9 cellular contexts compared by ENCODE assay signal in genomic region chr3:128054363-128054762, GRCh38. TPM values are rescaled to one million over a fixed set of nuclear protein-coding genes. Genes with fewer than 3 reads are reported as not detected.
A peak's percentile ranks its signal among the peaks of the same experiment; 100 is the strongest.
DNase-seq lines count a peak whose midpoint lies in the region; ATAC-seq, FAIRE-seq and TF ChIP-seq lines count a peak whose summit lies in the region.
"Had no signal": no experiment of that assay in that cellular context is flagged by ENCODE, and none has a peak within 500 bp of the region (broad histone marks: within the 10 kb centered on the region; RNA-seq: fewer than 3 reads in every experiment).

No MANE protein-coding gene starts in this region.

- peak overlapping the region in 5 of 12 donors; percentile 7 to 95 (median 94) for H3K27ac ChIP-seq in heart left ventricle
- H3K27ac ChIP-seq in kidney (ENCODE audit: low read depth in 2 of 2, low read length in 2 of 2): no peak overlapping the region
- no peak overlapping the region for H3K27ac ChIP-seq in thoracic aorta

- H3K27ac Mint-ChIP-seq in activated naive CD8-positive, alpha-beta T cell treated with anti-CD3 and anti-CD28 coated beads, Interleukin-2, amount 10 ng/mL, durations not matched to agents 7 days and 5 days: peak overlapping the region; percentile 50

- peak overlapping the region in 1 of 2 donors; percentile 68 for H3K9ac ChIP-seq in kidney (ENCODE audit: low read length in 2 of 2)

- ATAC-seq in heart left ventricle: no peak
- no peak for ATAC-seq in Right ventricle myocardium superior (ENCODE audit: poor library complexity)
- ATAC-seq in activated naive CD8-positive, alpha-beta T cell treated with anti-CD3 and anti-CD28 coated beads, Interleukin-2, amount 10 ng/mL, durations not matched to agents 7 days and 5 days (ENCODE audit: low read depth): no peak
- ATAC-seq in thoracic aorta (ENCODE audit: insufficient number of reproducible peaks, low FRiP score, low read depth): no peak

- H3K4me3 ChIP-seq in heart left ventricle (peak overlapping the region in 9 of 12 donors; percentile 72 to 99 (median 96)), kidney (ENCODE audit: low read length in 2 of 2) (peak overlapping the region; percentile 10 to 15), thoracic aorta (peak overlapping the region; percentile 93)

- intact Hi-C loops in heart left ventricle (cut with DNase I): loop anchor here in 3 of 10 donors (10.0 kb wide), 2 partner anchors 380 to 400 kb away; partner anchors contain the start of gene ABTB1 (in 1 of the 3)
- intact Hi-C loops in Right ventricle myocardium superior (cut with DNase I): no loop called here
- intact Hi-C loops in kidney (cut with DNase I): no loop called here

- DNase-seq in heart left ventricle: no peak
- DNase-seq in Right ventricle myocardium superior: no peak
- no peak for DNase-seq in activated naive CD8-positive, alpha-beta T cell treated with anti-CD3 and anti-CD28 coated beads, Interleukin-2, amount 10 ng/mL, durations not matched to agents 7 days and 5 days
- DNase-seq in kidney: no peak
- no peak for DNase-seq in thoracic aorta (ENCODE audit: low spot score)
- DNase-seq in DMS53 treated with DMSO at 0.1 percent for 48 hours (lab: John Stamatoyannopoulos, UW; ENCODE audit: unreplicated experiment): no peak
- DNase-seq in GOT3 (lab: John Stamatoyannopoulos, UW): no peak
- DNase-seq in H4 (ENCODE audit: low spot score): no peak
- DNase-seq: activated CD8-positive, alpha-beta memory T cell treated with anti-CD3 and anti-CD28 coated beads, Interleukin-2, amount 50 U/mL, for 48 hours had no signal

- POLR2A ChIA-PET in activated naive CD8-positive, alpha-beta T cell treated with anti-CD3 and anti-CD28 coated beads, Interleukin-2, amount 10 ng/mL, durations not matched to agents 7 days and 5 days (lab: Charles Lee): interaction anchor here (1.5 kb wide), 1 partner anchor 382 kb away, joined by 4 read pairs; the partner anchor contains the start of gene ABTB1

- 40 to 63% (median 47%) methylated on average over 3 of the region's 3 CpGs for WGBS in heart left ventricle, 4 donors

- peak overlapping the region; percentile 91 for H3K4me3 Mint-ChIP-seq in activated naive CD8-positive, alpha-beta T cell treated with anti-CD3 and anti-CD28 coated beads, Interleukin-2, amount 10 ng/mL, durations not matched to agents 7 days and 5 days

- H3K9me3 Mint-ChIP-seq in activated naive CD8-positive, alpha-beta T cell treated with anti-CD3 and anti-CD28 coated beads, Interleukin-2, amount 10 ng/mL, durations not matched to agents 7 days and 5 days: no peaks in the 10 kb centered on the region

- peaks cover 33% of the 10 kb centered on the region for H3K4me1 Mint-ChIP-seq in activated naive CD8-positive, alpha-beta T cell treated with anti-CD3 and anti-CD28 coated beads, Interleukin-2, amount 10 ng/mL, durations not matched to agents 7 days and 5 days

- peaks cover 10 to 46% (median 38%) of the 10 kb centered on the region in 12 donors for H3K4me1 ChIP-seq in heart left ventricle
- H3K4me1 ChIP-seq in kidney (ENCODE audit: control insufficient read depth in 1 of 2, insufficient read depth in 1 of 2, low read depth in 1 of 2, low read length in 2 of 2): peaks cover 25 to 30% of the 10 kb centered on the region in 2 donors
- H3K4me1 ChIP-seq in thoracic aorta (ENCODE audit: control insufficient read depth in 1 of 2, low read depth in 2 of 2): peaks cover 20 to 38% of the 10 kb centered on the region in 2 donors

- no peaks in the 10 kb centered on the region for H3K27me3 Mint-ChIP-seq in activated naive CD8-positive, alpha-beta T cell treated with anti-CD3 and anti-CD28 coated beads, Interleukin-2, amount 10 ng/mL, durations not matched to agents 7 days and 5 days

- TF ChIP-seq CTCF in heart left ventricle (IDR thresholded peaks at IDR 0.05): no peak
- TF ChIP-seq CTCF in kidney (IDR thresholded peaks at IDR 0.05; ENCODE audit: borderline replicate concordance, extremely low read depth, insufficient read depth): no peak
- no peak for TF ChIP-seq CTCF in thoracic aorta (IDR thresholded peaks at IDR 0.05)

- H3K36me3 Mint-ChIP-seq in activated naive CD8-positive, alpha-beta T cell treated with anti-CD3 and anti-CD28 coated beads, Interleukin-2, amount 10 ng/mL, durations not matched to agents 7 days and 5 days: peaks cover 26% of the 10 kb centered on the region

- no peaks in the 10 kb centered on the region for H3K9me3 ChIP-seq in heart left ventricle
- no peaks in the 10 kb centered on the region for H3K9me3 ChIP-seq in kidney (ENCODE audit: control insufficient read depth in 1 of 2, low read length in 2 of 2)
- no peaks in the 10 kb centered on the region for H3K9me3 ChIP-seq in thoracic aorta

- no peak for FAIRE-seq in kidney (lab: Jason Lieb, UNC)

- TF ChIP-seq POLR2A in heart left ventricle (IDR thresholded peaks at IDR 0.05): no peak

- peaks cover 0 to 56% (median 50%) of the 10 kb centered on the region in 9 donors for H3K36me3 ChIP-seq in heart left ventricle
- peaks cover 7 to 25% of the 10 kb centered on the region in 2 donors for H3K36me3 ChIP-seq in kidney (ENCODE audit: control insufficient read depth in 1 of 2, insufficient read depth in 2 of 2, low read length in 2 of 2)
- peaks cover 26% of the 10 kb centered on the region for H3K36me3 ChIP-seq in thoracic aorta

- H3K27me3 ChIP-seq in heart left ventricle (no peaks in the 10 kb centered on the region), thoracic aorta (replicated peaks; ENCODE audit: insufficient read depth) (no peaks in the 10 kb centered on the region)

RNA-seq across cellular contexts. Expression of gene SEC61A1, which starts 2.1 kb away (rescaled TPM):
- total RNA-seq in heart left ventricle (100 to 1,000 TPM in 2 of 9 donors, 10 to 100 TPM in 7; 52.7 to 116 (median 78.2) TPM), Right ventricle myocardium superior (54.7 TPM), kidney (177 TPM), thoracic aorta (100 to 1,000 TPM; 149 to 182 TPM)
- polyA plus RNA-seq in heart left ventricle (100 to 1,000 TPM in 1 of 2 donors, 10 to 100 TPM in 1; 36.5 to 179 TPM), kidney (ENCODE audit: insufficient read depth, low read depth, low replicate concordance) (119 TPM)
- total RNA-seq in activated naive CD8-positive, alpha-beta T cell treated with anti-CD3 and anti-CD28 coated beads, Interleukin-2, amount 10 ng/mL, durations not matched to agents 7 days and 5 days: 100 to 1,000 TPM; 119 to 126 TPM
- total RNA-seq in H4 (2014; rRNA removed; shearing (Covaris generic)): 314 and 320 TPM in 2 replicates

Comparison
In these comparisons a context has a peak if more than half of its experiments do, and no peak if none do; other contexts are left out.
1. H3K4me3 ChIP-seq: peak in every context shown above with its lines; median percentile 96 in heart left ventricle; 93 in thoracic aorta; 12 in kidney.